ENCODE assay signal across 21 cellular contexts in the genomic region with DNA sequence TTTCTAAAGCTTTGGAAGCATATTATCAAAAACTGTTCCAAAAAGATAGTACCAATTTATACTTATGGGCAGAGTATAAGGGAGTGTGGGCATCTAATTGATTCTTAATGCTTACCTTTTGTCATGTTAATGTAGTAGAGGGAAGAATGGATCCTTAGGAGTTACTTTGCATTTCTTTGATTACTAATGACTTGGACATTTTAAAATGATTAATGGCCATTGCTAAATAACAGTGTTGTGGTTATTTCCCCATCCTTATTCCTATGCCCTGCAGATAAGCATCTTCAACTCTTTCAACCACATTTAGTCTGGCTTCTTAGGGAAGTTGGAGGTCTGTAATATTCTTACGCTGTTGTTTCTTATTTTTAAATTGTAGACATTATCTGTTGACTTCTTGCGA. TPM values are rescaled to one million over a fixed set of nuclear protein-coding genes. Genes with fewer than 3 reads are reported as not detected.
DNase-seq lines count a peak whose midpoint lies in the region; ATAC-seq, FAIRE-seq and TF ChIP-seq lines count a peak whose summit lies in the region.
"Had no signal": no experiment of that assay in that cellular context is flagged by ENCODE, and none has a peak within 500 bp of the region (broad histone marks: within the 10 kb centered on the region; RNA-seq: fewer than 3 reads in every experiment).

No MANE protein-coding gene starts in this region.

- no peaks in the 10 kb centered on the region for H3K36me3 Mint-ChIP-seq in glutamatergic neuron (ENCODE audit: unreplicated experiment)
- H3K36me3 Mint-ChIP-seq: natural killer cell treated with Interleukin-12 subunit alpha and Interleukin-12 subunit beta and Interleukin-15 and Interleukin-18, amount 100 ng/mL, for 72 hours had no signal

- no peak for TF ChIP-seq POLR2A in H54 (IDR thresholded peaks at IDR 0.05; ENCODE audit: low read depth, low read length)

- no peaks in the 10 kb centered on the region for H3K27me3 ChIP-seq in foreskin keratinocyte
- H3K27me3 ChIP-seq: breast epithelium, SJSA1, tibial nerve had no signal

- no peak for TF ChIP-seq CTCF in glutamatergic neuron (IDR thresholded peaks at IDR 0.05; ENCODE audit: partially characterized antibody, unreplicated experiment)
- TF ChIP-seq CTCF in foreskin keratinocyte (conservative IDR thresholded peaks at IDR 0.05) = no peak

- H3K27ac ChIP-seq in foreskin keratinocyte = no peak overlapping the region
- H3K27ac ChIP-seq: breast epithelium, SJSA1, tibial nerve had no signal

- DNase-seq in H54 (ENCODE audit: insufficient read length, low spot score) (no peak), NCI-H226 (peak; percentile 7), amniotic epithelial cell (ENCODE audit: low read depth) (peak; percentile 87), iris pigment epithelial cell (ENCODE audit: low read depth) (peak; percentile 49), amygdala (lab: John Stamatoyannopoulos, UW) (no peak), NCI-H446 treated with DMSO at 0.1 percent for 48 hours (lab: John Stamatoyannopoulos, UW) (no peak), glutamatergic neuron (no peak), foreskin keratinocyte (no peak)
- DNase-seq: activated CD4-positive, alpha-beta T cell treated with anti-CD3 and anti-CD28 coated beads for 1 hour; GOT3; left colon; NCI-H2081; NCI-H526; stimulated activated naive CD4-positive, alpha-beta T cell treated with Interleukin-2 at 50 U/mL for 16 hours; T1000 had no signal

- no peaks in the 10 kb centered on the region for H3K4me1 ChIP-seq in foreskin keratinocyte
- H3K4me1 ChIP-seq: breast epithelium, SJSA1 had no signal

- no peaks in the 10 kb centered on the region for H3K27me3 Mint-ChIP-seq in glutamatergic neuron (ENCODE audit: unreplicated experiment)
- H3K27me3 Mint-ChIP-seq: natural killer cell treated with Interleukin-12 subunit alpha and Interleukin-12 subunit beta and Interleukin-15 and Interleukin-18, amount 100 ng/mL, for 72 hours had no signal

- H3K9me3 Mint-ChIP-seq in glutamatergic neuron (ENCODE audit: unreplicated experiment) = peaks cover 2% of the 10 kb centered on the region
- H3K9me3 Mint-ChIP-seq: natural killer cell treated with Interleukin-12 subunit alpha and Interleukin-12 subunit beta and Interleukin-15 and Interleukin-18, amount 100 ng/mL, for 72 hours had no signal

- H3K4me3 Mint-ChIP-seq in glutamatergic neuron (ENCODE audit: unreplicated experiment) = no peak overlapping the region
- H3K4me3 Mint-ChIP-seq: natural killer cell treated with Interleukin-12 subunit alpha and Interleukin-12 subunit beta and Interleukin-15 and Interleukin-18, amount 100 ng/mL, for 72 hours had no signal

- FAIRE-seq in H54 (lab: Jason Lieb, UNC) = peak; percentile 57
- FAIRE-seq: HepG2 had no signal

- H3K4me1 Mint-ChIP-seq in glutamatergic neuron (ENCODE audit: low read depth, unreplicated experiment) = peaks cover 18% of the 10 kb centered on the region

- no peak overlapping the region for H3K27ac Mint-ChIP-seq in glutamatergic neuron (ENCODE audit: unreplicated experiment)
- H3K27ac Mint-ChIP-seq: natural killer cell treated with Interleukin-12 subunit alpha and Interleukin-12 subunit beta and Interleukin-15 and Interleukin-18, amount 100 ng/mL, for 72 hours had no signal

- ATAC-seq in foreskin keratinocyte = no peak
- ATAC-seq: HepG2; left colon; natural killer cell treated with Interleukin-12 subunit alpha and Interleukin-12 subunit beta and Interleukin-15 and Interleukin-18, amount 100 ng/mL, for 72 hours; sciatic nerve had no signal

RNA-seq across cellular contexts. Expression of a gene that starts 37.1 kb away (rescaled TPM):
- total RNA-seq in glutamatergic neuron (ENCODE audit: unreplicated experiment) (75.3 TPM), foreskin keratinocyte (6.3 and 6.5 TPM in 2 replicates)
- 0.69 and 0.80 TPM in 2 replicates for polyA plus RNA-seq in foreskin keratinocyte

Comparison
In these comparisons a context has a peak if more than half of its experiments do, and no peak if none do; other contexts are left out.
1. DNase-seq: peak in NCI-H226 (single experiment), amniotic epithelial cell (single experiment) and iris pigment epithelial cell (single experiment); none in H54 (single experiment), amygdala (0 of 56), NCI-H446 treated with DMSO at 0.1 percent for 48 hours (single experiment), glutamatergic neuron (single experiment) and foreskin keratinocyte (0 of 2).
2. RNA of a gene that starts 37.1 kb away (total RNA-seq): 75.3 TPM in glutamatergic neuron (single experiment); 6.3 to 6.5 TPM in foreskin keratinocyte; every median in the first group is over 10 times any median in the second.